In the genomic region with DNA sequence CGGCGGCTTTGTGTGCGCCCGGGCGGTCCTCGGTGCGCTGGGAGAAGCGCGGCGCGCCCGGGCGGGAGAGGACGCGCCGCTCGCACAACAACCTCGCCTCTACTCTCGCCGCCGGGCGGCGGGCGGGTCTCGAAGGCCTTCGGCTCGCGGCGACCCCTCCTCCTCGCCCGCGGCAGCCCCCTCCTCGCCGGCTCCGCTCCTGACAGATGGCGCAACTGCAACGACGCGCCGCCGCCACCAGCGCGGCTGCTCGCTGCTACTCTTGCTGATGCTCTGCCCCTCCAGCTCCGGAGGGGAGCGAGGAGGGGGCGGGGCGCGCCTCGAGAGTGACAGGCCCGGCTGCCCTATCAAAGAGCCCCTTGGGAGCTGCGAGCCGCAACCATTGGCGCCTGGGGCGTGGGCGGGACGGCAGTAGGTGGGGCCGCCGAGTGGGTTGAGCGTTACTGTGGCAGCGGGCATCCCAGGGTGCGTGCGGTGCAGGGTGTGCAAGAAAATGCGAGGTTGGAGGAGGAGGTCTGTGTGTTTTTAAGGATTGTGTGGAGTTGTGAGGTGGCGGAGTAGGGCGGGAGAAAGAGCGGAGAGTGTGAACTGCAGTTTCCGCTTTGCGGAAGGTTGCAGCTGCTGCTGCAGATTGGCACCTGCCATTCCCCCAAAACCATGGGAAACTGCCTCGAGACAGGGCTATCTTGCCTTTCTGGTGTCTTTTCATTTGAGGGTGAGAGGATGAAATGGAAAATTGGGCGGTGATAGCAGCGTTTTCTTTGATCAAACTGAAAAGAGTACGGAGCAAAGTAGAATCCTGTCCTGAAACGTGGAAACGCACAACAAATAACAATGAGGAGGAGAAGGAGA, we compare ENCODE assay signal across 8 cellular contexts. TPM values are rescaled to one million over a fixed set of nuclear protein-coding genes. Genes with fewer than 3 reads are reported as not detected.
A peak's percentile ranks its signal among the peaks of the same experiment; 100 is the strongest.
DNase-seq lines count a peak whose midpoint lies in the region; ATAC-seq and TF ChIP-seq lines count a peak whose summit lies in the region.

A gene (minus strand): TSS at position 275 of the 852 bp plus-strand sequence. CDS start 153,401 bp downstream, outside the sequence.

- ATAC-seq in GM19438 (IDR thresholded peaks at IDR 0.05; ENCODE audit: low read depth, unreplicated experiment) (peak; percentile 99), HG03575 (IDR thresholded peaks at IDR 0.05; ENCODE audit: extremely low read depth, insufficient number of reproducible peaks, low FRiP score, unreplicated experiment) (peak; percentile 92)

- POLR2A ChIA-PET in activated CD4-positive, alpha-beta memory T cell treated with anti-CD3 and anti-CD28 coated beads for 36 hours (lab: Charles Lee): interaction anchor here (0.7 to 2.4 kb wide), 20 partner anchors 8 to 196 kb away, joined by 3 to 15 read pairs (median 5); no protein-coding TSS in a partner anchor

- H3K27ac Mint-ChIP-seq in activated CD4-positive, alpha-beta memory T cell treated with anti-CD3 and anti-CD28 coated beads for 36 hours: peak within 1 kb of the TSS; percentile 96

- H3K36me3 ChIP-seq in duodenal mucosa (ENCODE audit: control insufficient read depth in 1 of 2, insufficient read depth in 2 of 2, low read length in 2 of 2): no peaks in the 10 kb centered on the region

- no peaks in the 10 kb centered on the region for H3K9me3 ChIP-seq in duodenal mucosa (ENCODE audit: control insufficient read depth in 1 of 2, low read length in 2 of 2)

- H3K4me1 ChIP-seq in duodenal mucosa (ENCODE audit: control insufficient read depth in 1 of 2, insufficient read depth in 2 of 2, low read length in 2 of 2): peaks cover 0 to 5% of the 10 kb centered on the region in 2 donors

- H3K4me3 ChIP-seq in duodenal mucosa (ENCODE audit: low read depth in 1 of 2, low read length in 2 of 2) (peak within 1 kb of the TSS; percentile 85 to 87), lower leg skin (ENCODE audit: low read depth, poor library complexity, severe bottlenecking) (peak within 1 kb of the TSS; percentile 66)

- intact Hi-C loops in activated CD4-positive, alpha-beta memory T cell treated with anti-CD3 and anti-CD28 coated beads for 36 hours (cut with micrococcal nuclease): loop anchor here (1.0 to 2.0 kb wide), 6 partner anchors 100 to 390 kb away; a partner anchor contains a TSS
- intact Hi-C loops in lower leg skin (cut with DNase I; ENCODE audit: low total_unique reads): no loop called here

- H3K9me3 Mint-ChIP-seq in activated CD4-positive, alpha-beta memory T cell treated with anti-CD3 and anti-CD28 coated beads for 36 hours: no peaks in the 10 kb centered on the region

- H3K27me3 Mint-ChIP-seq in activated CD4-positive, alpha-beta memory T cell treated with anti-CD3 and anti-CD28 coated beads for 36 hours: no peaks in the 10 kb centered on the region

- H3K27me3 ChIP-seq in duodenal mucosa (ENCODE audit: control insufficient read depth in 1 of 2, insufficient read depth in 2 of 2, low read length in 2 of 2): peaks cover 20 to 22% of the 10 kb centered on the region in 2 donors

- DNase-seq in C1 segment of cervical spinal cord (lab: John Stamatoyannopoulos, UW) (peak; percentile 63 to 98 (median 96)), NCI-H82 treated with DMSO at 0.1 percent for 48 hours (lab: John Stamatoyannopoulos, UW; ENCODE audit: unreplicated experiment) (peak; percentile 88), lower leg skin (ENCODE audit: low spot score in 2 of 2) (peak; percentile 97 to 100)
- peak; percentile 99 for DNase-seq in activated CD4-positive, alpha-beta memory T cell treated with anti-CD3 and anti-CD28 coated beads for 36 hours
- peak; percentile 99 to 100 for DNase-seq in stimulated activated CD4-positive, alpha-beta T cell treated with anti-CD3 and anti-CD28 coated beads, Interleukin-4, amount 100 ng/mL, for 48 hours (ENCODE audit: low read depth in 2 of 2)

- peaks cover 27% of the 10 kb centered on the region for H3K36me3 Mint-ChIP-seq in activated CD4-positive, alpha-beta memory T cell treated with anti-CD3 and anti-CD28 coated beads for 36 hours

- WGBS in lower leg skin, 2 donors: 0 to 1% methylated on average over 38 to 70 of the region's 75 CpGs

- peak in 1 of 2 donors; percentile 82 for TF ChIP-seq POLR2A in lower leg skin (IDR thresholded peaks at IDR 0.05)

- CTCF ChIA-PET in activated CD4-positive, alpha-beta memory T cell treated with anti-CD3 and anti-CD28 coated beads for 36 hours (lab: Charles Lee): interaction anchor here (0.6 to 2.0 kb wide), 21 partner anchors 9 to 170 kb away, joined by 3 to 14 read pairs (median 3); no protein-coding TSS in a partner anchor

- TF ChIP-seq CTCF in lower leg skin (IDR thresholded peaks at IDR 0.05): no peak

- peak within 1 kb of the TSS; percentile 27 for H3K27ac ChIP-seq in duodenal mucosa (ENCODE audit: low read depth, low read length)

- peak within 1 kb of the TSS; percentile 37 to 52 for H3K9ac ChIP-seq in duodenal mucosa (ENCODE audit: low read depth in 1 of 2, low read length in 2 of 2)

- H3K4me3 Mint-ChIP-seq in activated CD4-positive, alpha-beta memory T cell treated with anti-CD3 and anti-CD28 coated beads for 36 hours: peak within 1 kb of the TSS; percentile 98

- H3K4me1 Mint-ChIP-seq in activated CD4-positive, alpha-beta memory T cell treated with anti-CD3 and anti-CD28 coated beads for 36 hours (ENCODE audit: low read depth): peaks cover 30% of the 10 kb centered on the region

RNA-seq across cellular contexts. Expression of the gene that starts here (rescaled TPM):
- total RNA-seq in activated CD4-positive, alpha-beta memory T cell treated with anti-CD3 and anti-CD28 coated beads for 36 hours: 100 to 1,000 TPM; 353 to 365 TPM
- 10 to 100 TPM; 56.3 to 96.4 (median 81.8) TPM for total RNA-seq in lower leg skin

Comparison
In these comparisons a context has a peak if more than half of its experiments do, and no peak if none do; other contexts are left out.
1. Peak in every context shown above with its lines: DNase-seq, ATAC-seq, H3K4me3 ChIP-seq and H3K27ac ChIP-seq.